In genomic region chr9:114372971-114373591, GRCh38 we compare ENCODE assay signal across 8 cellular contexts. TPM values are rescaled to one million over a fixed set of nuclear protein-coding genes. Genes with fewer than 3 reads are reported as not detected.
DNase-seq lines count a peak whose midpoint lies in the region; ATAC-seq and TF ChIP-seq lines count a peak whose summit lies in the region.

No MANE protein-coding gene starts in this region.

- no peaks in the 10 kb centered on the region for H3K27me3 Mint-ChIP-seq in CD4-positive, alpha-beta memory T cell

- peak in 1 of 4 donors; percentile 45 for TF ChIP-seq POLR2A in esophagus squamous epithelium (IDR thresholded peaks at IDR 0.05)

- peak; percentile 95 for ATAC-seq in GM21447 (IDR thresholded peaks at IDR 0.05; ENCODE audit: unreplicated experiment)

- no peak for TF ChIP-seq CTCF in KMS-11 (conservative IDR thresholded peaks at IDR 0.05; ENCODE audit: low read depth, low read length)
- no peak for TF ChIP-seq CTCF in esophagus squamous epithelium (IDR thresholded peaks at IDR 0.05)

- no peaks in the 10 kb centered on the region for H3K9me3 ChIP-seq in CD4-positive, alpha-beta memory T cell (ENCODE audit: control insufficient read depth in 1 of 2, low read length in 2 of 2)
- no peaks in the 10 kb centered on the region for H3K9me3 ChIP-seq in esophagus squamous epithelium

- no peaks in the 10 kb centered on the region for H4K20me1 ChIP-seq in KMS-11 (ENCODE audit: insufficient read depth)

- peaks cover 96% of the 10 kb centered on the region for H3K4me1 ChIP-seq in CD4-positive, alpha-beta memory T cell (ENCODE audit: insufficient read depth, low read length)
- H3K4me1 ChIP-seq in KMS-11 (ENCODE audit: low read depth, poor library complexity, severe bottlenecking): peaks cover 73% of the 10 kb centered on the region
- H3K4me1 ChIP-seq in esophagus squamous epithelium: peaks cover 5 to 55% (median 16%) of the 10 kb centered on the region in 3 donors

- CTCF ChIA-PET in CD4-positive, alpha-beta memory T cell (lab: Charles Lee; ENCODE audit: partially characterized antibody): interaction anchor here (0.6 to 4.9 kb wide), 12 partner anchors 10 to 281 kb away, joined by 3 to 85 read pairs (median 5); partner anchors contain the start of gene AKNA

- peaks cover 51% of the 10 kb centered on the region for H3K36me3 ChIP-seq in CD4-positive, alpha-beta memory T cell (ENCODE audit: insufficient read depth, low read length)
- H3K36me3 ChIP-seq in KMS-11 (ENCODE audit: insufficient read depth): peaks cover 4% of the 10 kb centered on the region; the same call in 1 of the 2 replicates
- H3K36me3 ChIP-seq in esophagus squamous epithelium: peaks cover 0 to 78% (median 19%) of the 10 kb centered on the region in 3 donors

- POLR2A ChIA-PET in CD4-positive, alpha-beta memory T cell (lab: Charles Lee; ENCODE audit: partially characterized antibody): interaction anchor here (0.9 to 37.6 kb wide), 10 partner anchors 10 to 534 kb away, joined by 3 to 1614 read pairs (median 8); partner anchors contain the start of gene AKNA

- peaks cover 66 to 78% of the 10 kb centered on the region in 2 donors for H3K36me3 Mint-ChIP-seq in CD4-positive, alpha-beta memory T cell

- H3K4me3 ChIP-seq in CD4-positive, alpha-beta memory T cell (ENCODE audit: low read length in 2 of 2): peak overlapping the region in 1 of 2 donors; percentile 57
- H3K4me3 ChIP-seq in KMS-11 (IDR thresholded peaks at IDR 0.05; ENCODE audit: insufficient read depth, low read depth, low read length) (no peak overlapping the region), esophagus squamous epithelium (no peak overlapping the region)

- H3K27ac ChIP-seq in CD4-positive, alpha-beta memory T cell (ENCODE audit: low read depth, low read length): peak overlapping the region; percentile 79
- H3K27ac ChIP-seq in KMS-11 (peak overlapping the region; percentile 50; the same call in 1 of the 2 replicates), esophagus squamous epithelium (peak overlapping the region; percentile 50 to 83 (median 68))

- H3K27ac Mint-ChIP-seq in CD4-positive, alpha-beta memory T cell: peak overlapping the region; percentile 78 to 99 (median 96)

- no peak overlapping the region for H3K4me2 ChIP-seq in KMS-11

- H3K9ac ChIP-seq in KMS-11: peak overlapping the region; percentile 16; the same call in 1 of the 2 replicates

- no peaks in the 10 kb centered on the region for H3K27me3 ChIP-seq in CD4-positive, alpha-beta memory T cell (ENCODE audit: insufficient read depth, low read length)
- H3K27me3 ChIP-seq in KMS-11 (ENCODE audit: insufficient read depth, low read depth) (no peaks in the 10 kb centered on the region), esophagus squamous epithelium (no peaks in the 10 kb centered on the region)

- H3K79me2 ChIP-seq in KMS-11 (ENCODE audit: insufficient read depth, low read depth): peaks cover 23% of the 10 kb centered on the region; the same call in 1 of the 2 replicates

- peaks cover 59 to 97% (median 85%) of the 10 kb centered on the region in 4 donors for H3K4me1 Mint-ChIP-seq in CD4-positive, alpha-beta memory T cell

- H3K9me3 Mint-ChIP-seq in CD4-positive, alpha-beta memory T cell: peaks cover 0 to 2% (median 0%) of the 10 kb centered on the region in 8 donors

- peak; percentile 88 to 96 (median 91) for DNase-seq in CD4-positive, alpha-beta memory T cell
- peak; percentile 47 to 54 for DNase-seq in activated CD4-positive, alpha-beta T cell treated with anti-CD3 and anti-CD28 coated beads, Interleukin-2, amount 50 U/mL, for 4 hours
- peak; percentile 63 for DNase-seq in esophagus squamous epithelium (lab: John Stamatoyannopoulos, UW)
- DNase-seq in stimulated activated CD4-positive, alpha-beta T cell treated with anti-CD3 and anti-CD28 coated beads, Interleukin-2, amount 100 ng/mL, for 4 hours (ENCODE audit: low read depth): peak; percentile 59
- no peak for DNase-seq in 8988T
- DNase-seq in SW480 (ENCODE audit: low spot score): no peak

- H3K4me3 Mint-ChIP-seq in CD4-positive, alpha-beta memory T cell: peak overlapping the region; percentile 50 to 96 (median 86)

- WGBS in esophagus squamous epithelium, 2 donors: 50 to 77% methylated on average over 2 to 8 of the region's 9 CpGs

- intact Hi-C loops in CD4-positive, alpha-beta memory T cell (cut with micrococcal nuclease): loop anchor here (1.0 kb wide), 4 partner anchors 10 to 132 kb away; partner anchors contain the start of gene WHRN
- intact Hi-C loops in esophagus squamous epithelium (cut with DNase I): no loop called here

- H2AFZ ChIP-seq in KMS-11 (ENCODE audit: low read depth): no peak overlapping the region

RNA-seq across cellular contexts. Expression of gene AKNA, which starts 14.7 kb away (rescaled TPM):
- total RNA-seq in CD4-positive, alpha-beta memory T cell: 100 to 1,000 TPM; 374 to 375 TPM
- polyA plus RNA-seq in CD4-positive, alpha-beta memory T cell: 10 to 100 TPM in 1 of 2 donors, 1 to 10 TPM in 1; 1.9 to 35.6 TPM
- 10 to 100 TPM in 1 of 4 donors, 1 to 10 TPM in 3; 6.1 to 25.0 (median 7.6) TPM for total RNA-seq in esophagus squamous epithelium

RNA-seq across cellular contexts. Expression of gene ORM2, which starts 43.4 kb away (rescaled TPM):
- not detected for total RNA-seq in CD4-positive, alpha-beta memory T cell
- polyA plus RNA-seq in CD4-positive, alpha-beta memory T cell: not detected
- total RNA-seq in esophagus squamous epithelium: not detected

RNA-seq across cellular contexts. Expression of gene ORM1, which starts 50.2 kb away (rescaled TPM):
- not detected for total RNA-seq in CD4-positive, alpha-beta memory T cell
- polyA plus RNA-seq in CD4-positive, alpha-beta memory T cell: not detected
- total RNA-seq in esophagus squamous epithelium: under 1 TPM in 1 of 4 donors, not detected in 3; 0.41 TPM

Comparison
In these comparisons a context has a peak if more than half of its experiments do, and no peak if none do; other contexts are left out.
1. DNase-seq: peak in CD4-positive, alpha-beta memory T cell (5 of 5), activated CD4-positive, alpha-beta T cell treated with anti-CD3 and anti-CD28 coated beads, Interleukin-2, amount 50 U/mL, for 4 hours (2 of 2), esophagus squamous epithelium (single experiment) and stimulated activated CD4-positive, alpha-beta T cell treated with anti-CD3 and anti-CD28 coated beads, Interleukin-2, amount 100 ng/mL, for 4 hours (single experiment); none in 8988T (single experiment) and SW480 (single experiment).
2. RNA of gene AKNA, which starts 14.7 kb away (total RNA-seq): 374 to 375 TPM in CD4-positive, alpha-beta memory T cell; 6.1 to 25.0 TPM in esophagus squamous epithelium; every median in the first group is over 10 times any median in the second.
3. Peak in every context shown above with its lines, with median percentiles within 50 percentile points of each other: H3K27ac ChIP-seq.